8 cellular contexts compared by ENCODE assay signal in genomic region chr22:38317995-38318715, GRCh38. TPM values are rescaled to one million over a fixed set of nuclear protein-coding genes. Genes with fewer than 3 reads are reported as not detected.
A peak's percentile ranks its signal among the peaks of the same experiment; 100 is the strongest.
DNase-seq lines count a peak whose midpoint lies in the region; ATAC-seq and TF ChIP-seq lines count a peak whose summit lies in the region.

No MANE protein-coding gene starts in this region.

- H3K4me2 ChIP-seq in skeletal muscle satellite cell (ENCODE audit: low read length): peak overlapping the region; percentile 94

- TF ChIP-seq CTCF in 22Rv1 (IDR thresholded peaks at IDR 0.05) (no peak), GM06990 (IDR thresholded peaks at IDR 0.05; ENCODE audit: insufficient read depth, low read length, poor library complexity, severe bottlenecking) (no peak), brain microvascular endothelial cell (IDR thresholded peaks at IDR 0.05; ENCODE audit: low read depth, low read length, missing control alignments) (no peak)

- DNase-seq in GM06990 (ENCODE audit: extremely low read depth, insufficient read length): no peak
- DNase-seq in NT2/D1 (ENCODE audit: low read depth, low spot score): no peak
- DNase-seq in brain microvascular endothelial cell: peak; percentile 86
- peak; percentile 37 for DNase-seq in iPS-NIHi7 (ENCODE audit: extremely low spot score)
- no peak for DNase-seq in NCI-H82 treated with DMSO at 0.1 percent for 48 hours (lab: John Stamatoyannopoulos, UW; ENCODE audit: unreplicated experiment)

- no peak for ATAC-seq in HG03442 (IDR thresholded peaks at IDR 0.05; ENCODE audit: unreplicated experiment)

- in situ Hi-C loops in brain microvascular endothelial cell (cut with HindIII; ENCODE audit: low pct_ligation_motif_present, low sequenced_read_pairs): no loop called here

- H3K9ac ChIP-seq in NT2/D1 (ENCODE audit: insufficient read length, low read depth): peak overlapping the region; percentile 66
- H3K9ac ChIP-seq in skeletal muscle satellite cell (ENCODE audit: low read depth, low read length): peak overlapping the region; percentile 85

- H3K27ac ChIP-seq in 22Rv1 (peak overlapping the region; percentile 99), brain microvascular endothelial cell (peak overlapping the region; percentile 90)

- H3K36me3 ChIP-seq in GM06990 (ENCODE audit: control insufficient read depth, insufficient read depth, low read length): peaks cover 1% of the 10 kb centered on the region; the same call in 1 of the 2 replicates
- H3K36me3 ChIP-seq in NT2/D1 (ENCODE audit: insufficient read depth, insufficient read length, low read length): peaks cover 20% of the 10 kb centered on the region
- peaks cover 4% of the 10 kb centered on the region for H3K36me3 ChIP-seq in brain microvascular endothelial cell (replicated peaks)
- H3K36me3 ChIP-seq in skeletal muscle satellite cell (ENCODE audit: insufficient read depth, low read length): peaks cover 5% of the 10 kb centered on the region

- H3K9me3 ChIP-seq in NT2/D1 (ENCODE audit: insufficient read depth, low read length): no peaks in the 10 kb centered on the region
- no peaks in the 10 kb centered on the region for H3K9me3 ChIP-seq in skeletal muscle satellite cell (replicated peaks; ENCODE audit: low read length)

- H3K4me3 ChIP-seq in GM06990 (replicated peaks; ENCODE audit: low read depth, low read length) (peak overlapping the region; percentile 64), NT2/D1 (ENCODE audit: insufficient read length, low read depth) (peak overlapping the region; percentile 27), brain microvascular endothelial cell (ENCODE audit: low read depth, low read length) (peak overlapping the region; percentile 57), skeletal muscle satellite cell (ENCODE audit: low read length) (peak overlapping the region; percentile 71)

- peaks cover 27% of the 10 kb centered on the region for H3K4me1 ChIP-seq in NT2/D1 (ENCODE audit: insufficient read depth, insufficient read length)
- H3K4me1 ChIP-seq in skeletal muscle satellite cell (ENCODE audit: control insufficient read depth, insufficient read depth, low read length): peaks cover 39% of the 10 kb centered on the region

- H3K27me3 ChIP-seq in GM06990 (replicated peaks; ENCODE audit: control insufficient read depth, insufficient read depth, low read length) (no peaks in the 10 kb centered on the region), NT2/D1 (ENCODE audit: insufficient read depth, insufficient read length) (no peaks in the 10 kb centered on the region), brain microvascular endothelial cell (replicated peaks) (no peaks in the 10 kb centered on the region), skeletal muscle satellite cell (ENCODE audit: control insufficient read depth, insufficient read depth, low read length) (no peaks in the 10 kb centered on the region)

RNA-seq across cellular contexts. Expression of gene CSNK1E, which starts 0.9 kb away (rescaled TPM):
- total RNA-seq in skeletal muscle satellite cell (2012; rRNA removed): 128 and 132 TPM in 2 replicates

RNA-seq across cellular contexts. Expression of gene TMEM184B, which starts 45.3 kb away (rescaled TPM):
- total RNA-seq in skeletal muscle satellite cell (2012; rRNA removed): 33.0 and 43.7 TPM in 2 replicates

Comparison
In these comparisons a context has a peak if more than half of its experiments do, and no peak if none do; other contexts are left out.
1. DNase-seq: peak in brain microvascular endothelial cell (single experiment) and iPS-NIHi7 (single experiment); none in GM06990 (single experiment), NT2/D1 (single experiment) and NCI-H82 treated with DMSO at 0.1 percent for 48 hours (single experiment).
2. Peak in every context shown above with its lines, with median percentiles within 50 percentile points of each other: H3K4me3 ChIP-seq.